19 cellular contexts compared by ENCODE assay signal in the genomic region with DNA sequence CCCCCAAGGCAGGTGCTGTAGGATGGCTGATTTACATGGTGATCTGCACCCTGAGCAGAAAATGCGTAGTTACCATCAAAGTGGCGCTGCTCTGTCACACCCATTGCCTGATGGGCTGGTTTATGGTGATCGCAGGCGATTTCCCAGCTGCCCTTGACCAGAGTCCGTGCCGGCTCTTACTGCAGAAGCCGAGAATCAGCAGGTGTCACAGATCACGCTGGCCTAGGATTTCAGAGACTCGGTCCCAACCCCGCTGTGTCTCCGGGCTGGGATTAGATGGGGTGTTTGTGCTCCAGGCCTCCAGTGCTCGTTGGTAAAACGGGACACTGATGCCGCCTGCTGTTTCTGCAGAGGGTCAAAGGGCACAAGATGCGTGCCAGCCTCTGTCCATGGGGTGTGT.
"Had no signal": no experiment of that assay in that cellular context is flagged by ENCODE, and none has a peak within 500 bp of the region (broad histone marks: within the 10 kb centered on the region; RNA-seq: fewer than 3 reads in every experiment).

No MANE protein-coding gene starts in this region.

- H3K27me3 ChIP-seq: dorsolateral prefrontal cortex, neutrophil, ovary, tibial artery, upper lobe of right lung, vagina had no signal

- H3K27me3 Mint-ChIP-seq: naive thymus-derived CD8-positive, alpha-beta T cell had no signal

- FAIRE-seq: frontal cortex had no signal

- H3K36me3 ChIP-seq: neutrophil, ovary, upper lobe of right lung had no signal

- ATAC-seq: lower lobe of right lung; naive thymus-derived CD8-positive, alpha-beta T cell; right cardiac atrium; stimulated activated effector memory CD8-positive, alpha-beta T cell treated with anti-CD3 and anti-CD28 coated beads, Interleukin-12 subunit alpha, Interleukin-12 subunit beta, amount 100 ng/mL, for 72 hours; stimulated activated naive CD8-positive, alpha-beta T cell treated with anti-CD3 and anti-CD28 coated beads, Interleukin-15, Interleukin-2, amounts not matched to agents 100 U/mL and 50 U/mL, for 24 hours; upper lobe of right lung had no signal

- H3K27ac Mint-ChIP-seq: stimulated activated effector memory CD8-positive, alpha-beta T cell treated with anti-CD3 and anti-CD28 coated beads, Interleukin-12 subunit alpha, Interleukin-12 subunit beta, amount 100 ng/mL, for 72 hours had no signal

- H3K9me3 ChIP-seq: left ventricle myocardium inferior, lower lobe of right lung, neutrophil, ovary, tibial artery, upper lobe of right lung, vagina had no signal

- H3K27ac ChIP-seq: lower lobe of right lung, neutrophil, ovary, tibial artery, upper lobe of right lung, vagina had no signal

- H3K4me3 ChIP-seq: dorsolateral prefrontal cortex, left ventricle myocardium inferior, lower lobe of right lung, ovary, tibial artery, upper lobe of right lung, vagina had no signal

- DNase-seq: cortex of kidney; dorsolateral prefrontal cortex; effector CD8-positive, alpha-beta T cell; islet precursor cell; left ventricle myocardium inferior; lower lobe of right lung; mesenchymal stem cell; naive thymus-derived CD8-positive, alpha-beta T cell; ovary; stimulated activated CD4-positive, alpha-beta T cell treated with anti-CD3 and anti-CD28 coated beads, Interleukin-4, amount 100 ng/mL, for 1 hour; stimulated activated CD8-positive, alpha-beta memory T cell treated with anti-CD3 and anti-CD28 coated beads, Interleukin-4, amount 100 ng/mL, for 48 hours; stimulated activated naive CD8-positive, alpha-beta T cell treated with anti-CD3 and anti-CD28 coated beads, Interleukin-15, Interleukin-2, amounts not matched to agents 100 U/mL and 50 U/mL, for 24 hours; tibial artery; upper lobe of right lung had no signal

- H3K4me3 Mint-ChIP-seq: naive thymus-derived CD8-positive, alpha-beta T cell; stimulated activated effector memory CD8-positive, alpha-beta T cell treated with anti-CD3 and anti-CD28 coated beads, Interleukin-12 subunit alpha, Interleukin-12 subunit beta, amount 100 ng/mL, for 72 hours had no signal

- H3K9me3 Mint-ChIP-seq: naive thymus-derived CD8-positive, alpha-beta T cell; stimulated activated effector memory CD8-positive, alpha-beta T cell treated with anti-CD3 and anti-CD28 coated beads, Interleukin-12 subunit alpha, Interleukin-12 subunit beta, amount 100 ng/mL, for 72 hours had no signal
